Comparison of ENCODE assay signal across 1 cellular context in genomic region chr1:205249651-205250050, GRCh38.
TF ChIP-seq lines count a peak whose summit lies in the region.

No MANE protein-coding gene starts in this region.

TF ChIP-seq in A549, 52 proteins besides CTCF, POLR2A, EP300 and RAD21 (continued from another document):
- no peak for TF ChIP-seq REST (IDR thresholded peaks at IDR 0.05)
- TF ChIP-seq, protein P1, sequence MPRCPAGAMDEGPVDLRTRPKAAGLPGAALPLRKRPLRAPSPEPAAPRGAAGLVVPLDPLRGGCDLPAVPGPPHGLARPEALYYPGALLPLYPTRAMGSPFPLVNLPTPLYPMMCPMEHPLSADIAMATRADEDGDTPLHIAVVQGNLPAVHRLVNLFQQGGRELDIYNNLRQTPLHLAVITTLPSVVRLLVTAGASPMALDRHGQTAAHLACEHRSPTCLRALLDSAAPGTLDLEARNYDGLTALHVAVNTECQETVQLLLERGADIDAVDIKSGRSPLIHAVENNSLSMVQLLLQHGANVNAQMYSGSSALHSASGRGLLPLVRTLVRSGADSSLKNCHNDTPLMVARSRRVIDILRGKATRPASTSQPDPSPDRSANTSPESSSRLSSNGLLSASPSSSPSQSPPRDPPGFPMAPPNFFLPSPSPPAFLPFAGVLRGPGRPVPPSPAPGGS (IDR thresholded peaks at IDR 0.05): no peak
- no peak for TF ChIP-seq RFX5 (IDR thresholded peaks at IDR 0.05)
